In genomic region chr20:46917155-46917554, GRCh38 we compare ENCODE assay signal across 8 cellular contexts. TPM values are rescaled to one million over a fixed set of nuclear protein-coding genes. Genes with fewer than 3 reads are reported as not detected.
"Had no signal": no experiment of that assay in that cellular context is flagged by ENCODE, and none has a peak within 500 bp of the region (broad histone marks: within the 10 kb centered on the region; RNA-seq: fewer than 3 reads in every experiment).

No MANE protein-coding gene starts in this region.

- H3K4me2 ChIP-seq: GM23338 had no signal

- H3K4me3 ChIP-seq: GM23338, HAP-1 had no signal

- ATAC-seq: GM23338, HCT116 had no signal

- H3K9me3 ChIP-seq: HAP-1 had no signal

- H3K27ac ChIP-seq: HL-60 had no signal

- DNase-seq: H7, HFFc6, KG1 had no signal

- H2AFZ ChIP-seq: GM23338 had no signal

- H3K36me3 ChIP-seq: HAP-1 had no signal

- H3K4me1 ChIP-seq: HAP-1 had no signal

RNA-seq across cellular contexts. Expression of gene EYA2, which starts 22.5 kb away (rescaled TPM):
- total RNA-seq: HT1080 had no signal
